1 cellular context compared by ENCODE assay signal in genomic region chr19:40662925-40663711, GRCh38.
TF ChIP-seq lines count a peak whose summit lies in the region.

No MANE protein-coding gene starts in this region.

TF ChIP-seq in HepG2, 621 proteins besides CTCF, POLR2A, EP300 and RAD21 (continued from another document and continues in another):
- 0 out of 2 replicates have a peak, but pooled peaks have one; percentile 95 for TF ChIP-seq ZNF33B (CRISPR knock-in tag; IDR thresholded peaks at IDR 0.05)
- TF ChIP-seq FIP1L1 (IDR thresholded peaks at IDR 0.05; ENCODE audit: borderline replicate concordance, insufficient read depth, low read depth, low read length): no peak
- peak; percentile 70 for TF ChIP-seq ZFY (CRISPR knock-in tag; IDR thresholded peaks at IDR 0.05)
- TF ChIP-seq ZNF142 (CRISPR knock-in tag; IDR thresholded peaks at IDR 0.05): peak; percentile 79
- TF ChIP-seq NFAT5 (CRISPR knock-in tag; IDR thresholded peaks at IDR 0.05): peak; percentile 68; the same call in 1 of the 2 replicates
- TF ChIP-seq ZMYM4 (CRISPR knock-in tag; IDR thresholded peaks at IDR 0.05): peak; percentile 62; the same call in 1 of the 2 replicates
- TF ChIP-seq MLXIP (CRISPR knock-in tag; IDR thresholded peaks at IDR 0.05; ENCODE audit: borderline replicate concordance): peak; percentile 54; the same call in 1 of the 2 replicates
- peak; percentile 76; the same call in 1 of the 2 replicates for TF ChIP-seq ZNF557 (CRISPR knock-in tag; IDR thresholded peaks at IDR 0.05)
- peak; percentile 84 for TF ChIP-seq TFE3 (CRISPR knock-in tag; IDR thresholded peaks at IDR 0.05)
- TF ChIP-seq PHF21A (CRISPR knock-in tag; IDR thresholded peaks at IDR 0.05): peak; percentile 58; the same call in 1 of the 2 replicates
- TF ChIP-seq MXI1 (IDR thresholded peaks at IDR 0.05; ENCODE audit: borderline replicate concordance, low read depth, low read length): peak; percentile 95; the same call in 1 of the 3 replicates
- TF ChIP-seq ZUFSP (CRISPR knock-in tag; IDR thresholded peaks at IDR 0.05; ENCODE audit: borderline replicate concordance): no peak
- TF ChIP-seq SOX6 (IDR thresholded peaks at IDR 0.05): no peak
- TF ChIP-seq SOX6 (CRISPR knock-in tag; IDR thresholded peaks at IDR 0.05): peak; percentile 49; the same call in 1 of the 2 replicates
- 0 out of 2 replicates have a peak, but pooled peaks have one; percentile 83 for TF ChIP-seq CC2D1A (CRISPR knock-in tag; IDR thresholded peaks at IDR 0.05)
- 0 out of 2 replicates have a peak, but pooled peaks have one; percentile 67 for TF ChIP-seq ZNF713 (CRISPR knock-in tag; IDR thresholded peaks at IDR 0.05)
- peak; percentile 47; the same call in 1 of the 2 replicates for TF ChIP-seq CREB3 (CRISPR knock-in tag; IDR thresholded peaks at IDR 0.05)
- 0 out of 2 replicates have a peak, but pooled peaks have one; percentile 14 for TF ChIP-seq ONECUT2 (CRISPR knock-in tag; IDR thresholded peaks at IDR 0.05)
- peak; percentile 74 for TF ChIP-seq ZNF232 (CRISPR knock-in tag; IDR thresholded peaks at IDR 0.05; ENCODE audit: borderline replicate concordance)
- TF ChIP-seq UBTF (CRISPR knock-in tag; IDR thresholded peaks at IDR 0.05): peak; percentile 63
- TF ChIP-seq HMGXB4 (CRISPR knock-in tag; IDR thresholded peaks at IDR 0.05; ENCODE audit: borderline replicate concordance in 1 of 2, low read depth in 1 of 2): peak; percentile 89 to 92; a peak in 3 of 4 replicates
- TF ChIP-seq TFAP4 (IDR thresholded peaks at IDR 0.05; ENCODE audit: borderline replicate concordance, low read depth): peak; percentile 48; the same call in 1 of the 2 replicates
- TF ChIP-seq CBFB (CRISPR knock-in tag; IDR thresholded peaks at IDR 0.05): peak; percentile 65; the same call in 1 of the 2 replicates
- TF ChIP-seq REL (CRISPR knock-in tag; conservative IDR thresholded peaks at IDR 0.05): 0 out of 2 replicates have a peak, but pooled peaks have one; percentile 68
- TF ChIP-seq BCL6 (CRISPR knock-in tag; IDR thresholded peaks at IDR 0.05): 0 out of 2 replicates have a peak, but pooled peaks have one; percentile 28
- no peak for TF ChIP-seq NFE2 (CRISPR knock-in tag; IDR thresholded peaks at IDR 0.05)
